Comparison of ENCODE assay signal across 13 cellular contexts in genomic region chr1:94951509-94952208, GRCh38.
"Had no signal": no experiment of that assay in that cellular context is flagged by ENCODE, and none has a peak within 500 bp of the region (broad histone marks: within the 10 kb centered on the region; RNA-seq: fewer than 3 reads in every experiment).

No MANE protein-coding gene starts in this region.

- H3K4me3 Mint-ChIP-seq: activated CD8-positive, alpha-beta T cell treated with anti-CD3 and anti-CD28 coated beads, Interleukin-2, amount 10 ng/mL, durations not matched to agents 7 days and 5 days; activated naive CD8-positive, alpha-beta T cell treated with anti-CD3 and anti-CD28 coated beads, Interleukin-2, amount 50 U/mL, for 24 hours; effector memory CD8-positive, alpha-beta T cell; stimulated activated naive CD8-positive, alpha-beta T cell treated with anti-CD3 and anti-CD28 coated beads, Interleukin-15, Interleukin-2, amounts not matched to agents 100 ng/mL and 50 ng/mL, for 24 hours; T-helper 1 cell treated with Interleukin-12 subunit alpha and Interleukin-12 subunit beta and Interleukin-4 antibody, amounts not matched to agents 30 μg/mL and 1 μg/mL, for 36 hours; WTC11 had no signal

- H3K36me3 ChIP-seq: left ventricle myocardium inferior had no signal

- H3K27ac ChIP-seq: left ventricle myocardium inferior had no signal

- H3K4me3 ChIP-seq: left ventricle myocardium inferior had no signal

- H3K27me3 Mint-ChIP-seq: activated naive CD8-positive, alpha-beta T cell treated with anti-CD3 and anti-CD28 coated beads, Interleukin-2, amount 50 U/mL, for 24 hours; stimulated activated naive CD8-positive, alpha-beta T cell treated with anti-CD3 and anti-CD28 coated beads, Interleukin-15, Interleukin-2, amounts not matched to agents 100 ng/mL and 50 ng/mL, for 24 hours had no signal

- H3K9me3 Mint-ChIP-seq: activated naive CD8-positive, alpha-beta T cell treated with anti-CD3 and anti-CD28 coated beads, Interleukin-2, amount 50 U/mL, for 24 hours; effector memory CD8-positive, alpha-beta T cell; stimulated activated naive CD8-positive, alpha-beta T cell treated with anti-CD3 and anti-CD28 coated beads, Interleukin-15, Interleukin-2, amounts not matched to agents 100 ng/mL and 50 ng/mL, for 24 hours; T-helper 1 cell treated with Interleukin-12 subunit alpha and Interleukin-12 subunit beta and Interleukin-4 antibody, amounts not matched to agents 30 μg/mL and 1 μg/mL, for 36 hours had no signal

- H3K4me1 Mint-ChIP-seq: activated naive CD8-positive, alpha-beta T cell treated with anti-CD3 and anti-CD28 coated beads, Interleukin-2, amount 50 U/mL, for 24 hours had no signal

- H3K27ac Mint-ChIP-seq: activated CD8-positive, alpha-beta T cell treated with anti-CD3 and anti-CD28 coated beads, Interleukin-2, amount 10 ng/mL, durations not matched to agents 7 days and 5 days; activated naive CD8-positive, alpha-beta T cell treated with anti-CD3 and anti-CD28 coated beads, Interleukin-2, amount 50 U/mL, for 24 hours; effector memory CD8-positive, alpha-beta T cell; stimulated activated naive CD8-positive, alpha-beta T cell treated with anti-CD3 and anti-CD28 coated beads, Interleukin-15, Interleukin-2, amounts not matched to agents 100 ng/mL and 50 ng/mL, for 24 hours; T-helper 1 cell treated with Interleukin-12 subunit alpha and Interleukin-12 subunit beta and Interleukin-4 antibody, amounts not matched to agents 30 μg/mL and 1 μg/mL, for 36 hours had no signal

- ATAC-seq: activated CD8-positive, alpha-beta T cell treated with anti-CD3 and anti-CD28 coated beads, Interleukin-2, amount 10 ng/mL, durations not matched to agents 7 days and 5 days; activated naive CD8-positive, alpha-beta T cell treated with anti-CD3 and anti-CD28 coated beads, Interleukin-2, amount 50 U/mL, for 24 hours; effector memory CD8-positive, alpha-beta T cell; WTC11 had no signal

- DNase-seq: activated CD4-positive, alpha-beta T cell treated with anti-CD3 and anti-CD28 coated beads for 48 hours; activated CD8-positive, alpha-beta memory T cell treated with anti-CD3 and anti-CD28 coated beads, Interleukin-2, amount 50 U/mL, for 48 hours; activated CD8-positive, alpha-beta T cell treated with anti-CD3 and anti-CD28 coated beads, Interleukin-2, amount 10 ng/mL, durations not matched to agents 7 days and 5 days; activated naive CD4-positive, alpha-beta T cell treated with Interleukin-2 at 50 U/mL for 16 hours; activated naive CD8-positive, alpha-beta T cell treated with anti-CD3 and anti-CD28 coated beads, Interleukin-2, amount 50 U/mL, for 24 hours; cortex of kidney; effector memory CD8-positive, alpha-beta T cell; left ventricle myocardium inferior; stimulated activated CD4-positive, alpha-beta T cell treated with anti-CD3 and anti-CD28 coated beads, Interleukin-15, amount 100 ng/mL, for 24 hours; stimulated activated CD4-positive, alpha-beta T cell treated with anti-CD3 and anti-CD28 coated beads, Interleukin-4, amount 100 ng/mL, for 24 hours had no signal
